Comparison of ENCODE assay signal across 13 cellular contexts in the genomic region with DNA sequence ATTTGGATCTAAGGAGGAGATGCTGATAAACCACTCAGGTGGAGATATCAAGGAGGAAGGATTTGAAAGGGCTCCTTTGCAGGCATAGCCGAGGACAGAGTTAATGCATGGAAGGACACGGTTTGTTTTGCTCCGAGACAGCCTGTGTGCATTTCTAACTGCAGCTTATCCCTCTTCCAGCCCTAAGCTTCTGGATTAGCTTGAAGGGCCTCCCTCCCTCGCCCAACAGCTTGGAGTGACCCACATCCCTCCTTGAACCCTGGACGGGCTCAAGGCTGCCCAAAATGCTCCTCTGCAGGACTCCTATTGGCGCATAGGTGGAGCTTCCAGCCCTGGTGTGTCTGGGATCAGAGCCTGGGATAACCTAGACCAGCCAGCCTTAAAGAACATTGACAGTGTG.
DNase-seq lines count a peak whose midpoint lies in the region; ATAC-seq and TF ChIP-seq lines count a peak whose summit lies in the region.
"Had no signal": no experiment of that assay in that cellular context is flagged by ENCODE, and none has a peak within 500 bp of the region (broad histone marks: within the 10 kb centered on the region; RNA-seq: fewer than 3 reads in every experiment).

No MANE protein-coding gene starts in this region.

- CTCF ChIA-PET in activated CD4-positive, alpha-beta memory T cell treated with anti-CD3 and anti-CD28 coated beads, Interleukin-2, amount 10 ng/mL, durations not matched to agents 7 days and 5 days (lab: Charles Lee), result interaction anchor here (1.9 kb wide), 1 partner anchor 130 kb away, joined by 4 read pairs; no protein-coding TSS in a partner anchor

- DNase-seq in D341Med (ENCODE audit: low spot score), result peak; percentile 56
- DNase-seq in NCI-H82 (lab: John Stamatoyannopoulos, UW), result peak; percentile 83
- no peak for DNase-seq in esophagus muscularis mucosa (ENCODE audit: extremely low spot score)
- no peak for DNase-seq in gastrocnemius medialis
- no peak for DNase-seq in HFFc6
- DNase-seq in hypothalamus (lab: John Stamatoyannopoulos, UW), result no peak
- DNase-seq in activated CD4-positive, alpha-beta memory T cell treated with anti-CD3 and anti-CD28 coated beads, Interleukin-2, amount 10 ng/mL, durations not matched to agents 7 days and 5 days, result no peak
- DNase-seq: COR-L47, HCEC 1CT, NCI-H1436 treated with DMSO at 0.1 percent for 48 hours, NCI-H2081 treated with DMSO at 0.1 percent for 48 hours had no signal

- no peak overlapping the region for H3K27ac Mint-ChIP-seq in HFFc6
- H3K27ac Mint-ChIP-seq in activated CD4-positive, alpha-beta memory T cell treated with anti-CD3 and anti-CD28 coated beads, Interleukin-2, amount 10 ng/mL, durations not matched to agents 7 days and 5 days, result no peak overlapping the region
- H3K27ac Mint-ChIP-seq: CD14-positive monocyte had no signal

- peaks cover 16% of the 10 kb centered on the region for H3K27me3 Mint-ChIP-seq in HFFc6 (ENCODE audit: insufficient read depth)
- no peaks in the 10 kb centered on the region for H3K27me3 Mint-ChIP-seq in activated CD4-positive, alpha-beta memory T cell treated with anti-CD3 and anti-CD28 coated beads, Interleukin-2, amount 10 ng/mL, durations not matched to agents 7 days and 5 days

- H3K27me3 ChIP-seq in esophagus muscularis mucosa (no peaks in the 10 kb centered on the region), gastrocnemius medialis (no peaks in the 10 kb centered on the region)

- H3K36me3 Mint-ChIP-seq in HFFc6 (ENCODE audit: low read depth), result no peaks in the 10 kb centered on the region
- no peaks in the 10 kb centered on the region for H3K36me3 Mint-ChIP-seq in activated CD4-positive, alpha-beta memory T cell treated with anti-CD3 and anti-CD28 coated beads, Interleukin-2, amount 10 ng/mL, durations not matched to agents 7 days and 5 days (ENCODE audit: low read depth)

- 42% methylated on average over 6 of the region's 6 CpGs for WGBS in esophagus muscularis mucosa

- intact Hi-C loops in esophagus muscularis mucosa (cut with DNase I), result no loop called here
- intact Hi-C loops in gastrocnemius medialis (cut with DNase I; ENCODE audit: low total_unique reads), result no loop called here

- H3K27ac ChIP-seq in esophagus muscularis mucosa (replicated peaks in 1 of 4) (peak overlapping the region; percentile 85 to 92 (median 88)), gastrocnemius medialis (peak overlapping the region; percentile 94 to 99 (median 98))
- H3K27ac ChIP-seq: HL-60 had no signal

- TF ChIP-seq CTCF in esophagus muscularis mucosa (IDR thresholded peaks at IDR 0.05) (no peak), gastrocnemius medialis (IDR thresholded peaks at IDR 0.05 in 4 of 5, conservative IDR thresholded peaks at IDR 0.05 in 1 of 5) (no peak), HFFc6 (IDR thresholded peaks at IDR 0.05) (no peak)

- H3K9me3 Mint-ChIP-seq in HFFc6, result no peaks in the 10 kb centered on the region
- H3K9me3 Mint-ChIP-seq in activated CD4-positive, alpha-beta memory T cell treated with anti-CD3 and anti-CD28 coated beads, Interleukin-2, amount 10 ng/mL, durations not matched to agents 7 days and 5 days, result no peaks in the 10 kb centered on the region
- H3K9me3 Mint-ChIP-seq: CD14-positive monocyte had no signal

- H3K4me1 ChIP-seq in esophagus muscularis mucosa (peaks cover 87 to 98% (median 94%) of the 10 kb centered on the region in 4 donors), gastrocnemius medialis (peaks cover 86 to 93% of the 10 kb centered on the region in 2 donors)

- TF ChIP-seq POLR2A in esophagus muscularis mucosa (IDR thresholded peaks at IDR 0.05; ENCODE audit: low read depth), result no peak
- no peak for TF ChIP-seq POLR2A in gastrocnemius medialis (IDR thresholded peaks at IDR 0.05)

- no peak for ATAC-seq in gastrocnemius medialis

- TF ChIP-seq EP300 in esophagus muscularis mucosa (IDR thresholded peaks at IDR 0.05), result no peak

- in situ Hi-C loops in gastrocnemius medialis (cut with MboI; ENCODE audit: low sequenced_read_pairs in 4 of 4), result no loop called here

- H3K9me3 ChIP-seq in esophagus muscularis mucosa (no peaks in the 10 kb centered on the region), gastrocnemius medialis (no peaks in the 10 kb centered on the region)

- peaks cover 27% of the 10 kb centered on the region for H3K4me1 Mint-ChIP-seq in HFFc6 (ENCODE audit: low read depth)
- H3K4me1 Mint-ChIP-seq in activated CD4-positive, alpha-beta memory T cell treated with anti-CD3 and anti-CD28 coated beads, Interleukin-2, amount 10 ng/mL, durations not matched to agents 7 days and 5 days, result no peaks in the 10 kb centered on the region

- POLR2A ChIA-PET in activated CD4-positive, alpha-beta memory T cell treated with anti-CD3 and anti-CD28 coated beads, Interleukin-2, amount 10 ng/mL, durations not matched to agents 7 days and 5 days (lab: Charles Lee), result no interaction called here

- no peaks in the 10 kb centered on the region for H3K36me3 ChIP-seq in esophagus muscularis mucosa
- no peaks in the 10 kb centered on the region for H3K36me3 ChIP-seq in gastrocnemius medialis

- no peak overlapping the region for H3K4me3 Mint-ChIP-seq in HFFc6
- no peak overlapping the region for H3K4me3 Mint-ChIP-seq in activated CD4-positive, alpha-beta memory T cell treated with anti-CD3 and anti-CD28 coated beads, Interleukin-2, amount 10 ng/mL, durations not matched to agents 7 days and 5 days
- H3K4me3 Mint-ChIP-seq: CD14-positive monocyte had no signal

- H3K4me3 ChIP-seq in esophagus muscularis mucosa (no peak overlapping the region), gastrocnemius medialis (no peak overlapping the region)

Comparison
In these comparisons a context has a peak if more than half of its experiments do, and no peak if none do; other contexts are left out.
1. DNase-seq: peak in D341Med (single experiment) and NCI-H82 (single experiment); none in esophagus muscularis mucosa (single experiment), gastrocnemius medialis (0 of 2), HFFc6 (single experiment), hypothalamus (0 of 51) and activated CD4-positive, alpha-beta memory T cell treated with anti-CD3 and anti-CD28 coated beads, Interleukin-2, amount 10 ng/mL, durations not matched to agents 7 days and 5 days (single experiment).